In the genomic region with DNA sequence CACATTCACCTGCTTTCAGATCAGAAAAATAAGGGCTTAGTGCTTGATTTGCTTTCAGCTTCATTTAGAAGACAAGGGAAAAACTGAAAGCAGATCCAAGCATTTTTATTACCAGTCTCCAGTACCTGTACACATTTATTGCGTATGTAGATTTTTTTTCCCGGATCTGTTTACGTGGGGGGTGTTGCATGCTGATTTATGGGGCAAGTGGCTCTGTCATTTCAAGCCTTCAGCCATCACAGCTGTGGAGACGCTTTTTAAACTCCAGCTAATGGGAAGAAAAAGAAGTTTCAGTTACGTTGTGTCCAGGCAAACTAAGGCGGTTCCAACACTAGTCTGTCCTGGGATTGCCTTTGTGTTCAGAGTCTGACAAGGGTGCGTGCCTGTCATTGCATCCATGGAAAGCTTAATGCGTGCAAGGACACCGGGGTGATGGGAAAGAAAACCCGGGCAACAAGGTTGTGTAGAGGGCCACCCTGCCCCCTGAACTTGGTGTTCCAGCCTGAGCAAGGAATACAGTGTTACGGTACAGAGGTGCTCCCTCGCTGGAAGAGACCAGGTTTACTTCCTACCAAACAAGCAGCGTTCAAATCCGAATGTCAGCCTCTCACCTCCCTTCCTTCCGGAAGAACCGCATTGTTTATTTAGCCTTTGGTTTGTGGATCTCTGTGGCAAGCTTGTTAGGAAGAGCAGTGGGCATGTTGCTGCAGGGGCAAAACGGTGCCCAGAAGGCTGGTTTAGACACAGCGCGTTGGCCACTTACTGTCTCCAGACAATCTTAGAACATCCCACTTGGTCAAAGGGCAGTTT, we compare ENCODE assay signal across 28 cellular contexts.
DNase-seq lines count a peak whose midpoint lies in the region; TF ChIP-seq lines count a peak whose summit lies in the region.
"Had no signal": no experiment of that assay in that cellular context is flagged by ENCODE, and none has a peak within 500 bp of the region (broad histone marks: within the 10 kb centered on the region; RNA-seq: fewer than 3 reads in every experiment).

No MANE protein-coding gene starts in this region.

- H3K9me3 Mint-ChIP-seq in nephron = peaks cover 5% of the 10 kb centered on the region
- H3K9me3 Mint-ChIP-seq: activated naive CD8-positive, alpha-beta T cell treated with anti-CD3 and anti-CD28 coated beads, Interleukin-2, amount 50 U/mL, for 24 hours; dendritic cell treated with granulocyte-macrophage colony-stimulating factor and Interleukin-4, amounts not matched to agents 40 ng/mL and 50 ng/mL, for 4 days; natural killer cell treated with Interleukin-12 subunit alpha and Interleukin-12 subunit beta and Interleukin-15 and Interleukin-18, amount 100 ng/mL, for 72 hours had no signal

- intact Hi-C loops in transverse colon (cut with DNase I; ENCODE audit: low total_unique reads) = no loop called here

- H3K27ac Mint-ChIP-seq in nephron = peak overlapping the region in 2 of 3 experiments; percentile 17 to 23
- H3K27ac Mint-ChIP-seq: activated naive CD8-positive, alpha-beta T cell treated with anti-CD3 and anti-CD28 coated beads, Interleukin-2, amount 50 U/mL, for 24 hours; dendritic cell treated with granulocyte-macrophage colony-stimulating factor and Interleukin-4, amounts not matched to agents 40 ng/mL and 50 ng/mL, for 4 days; natural killer cell treated with Interleukin-12 subunit alpha and Interleukin-12 subunit beta and Interleukin-15 and Interleukin-18, amount 100 ng/mL, for 72 hours had no signal

- no peak overlapping the region for H3K27ac ChIP-seq in duodenal mucosa (ENCODE audit: low read depth, low read length)
- H3K27ac ChIP-seq in transverse colon = peak overlapping the region; percentile 53 to 87 (median 73)
- H3K27ac ChIP-seq: BLaER1, esophagus muscularis mucosa, heart right ventricle, lower lobe of right lung, parathyroid adenoma, RWPE1, thyroid gland had no signal

- in situ Hi-C loops in transverse colon (cut with MboI; ENCODE audit: low pct_ligation_motif_present in 1 of 4, low pct_unique_long_range_greater_than_20kb in 1 of 4, low sequenced_read_pairs in 3 of 4) = no loop called here

- H3K36me3 Mint-ChIP-seq in nephron (ENCODE audit: low read depth) = no peaks in the 10 kb centered on the region
- H3K36me3 Mint-ChIP-seq: natural killer cell treated with Interleukin-12 subunit alpha and Interleukin-12 subunit beta and Interleukin-15 and Interleukin-18, amount 100 ng/mL, for 72 hours had no signal

- TF ChIP-seq EP300 in transverse colon (IDR thresholded peaks at IDR 0.05; ENCODE audit: low read depth) = no peak

- no peaks in the 10 kb centered on the region for H3K9me3 ChIP-seq in duodenal mucosa (ENCODE audit: control insufficient read depth in 1 of 2, low read length in 2 of 2)
- H3K9me3 ChIP-seq in transverse colon = no peaks in the 10 kb centered on the region
- H3K9me3 ChIP-seq: BLaER1, esophagus muscularis mucosa, lower lobe of right lung, thyroid gland had no signal

- peak overlapping the region; percentile 1 to 51 for H3K9ac ChIP-seq in duodenal mucosa (ENCODE audit: low read depth in 1 of 2, low read length in 2 of 2)
- H3K9ac ChIP-seq: BLaER1, parathyroid adenoma had no signal

- WGBS in transverse colon (ENCODE audit: low coverage in 1 of 2), 2 donors = 44 to 47% methylated on average over 14 to 19 of the region's 19 CpGs

- H3K4me3 Mint-ChIP-seq in nephron = no peak overlapping the region
- H3K4me3 Mint-ChIP-seq: activated naive CD8-positive, alpha-beta T cell treated with anti-CD3 and anti-CD28 coated beads, Interleukin-2, amount 50 U/mL, for 24 hours; dendritic cell treated with granulocyte-macrophage colony-stimulating factor and Interleukin-4, amounts not matched to agents 40 ng/mL and 50 ng/mL, for 4 days; natural killer cell treated with Interleukin-12 subunit alpha and Interleukin-12 subunit beta and Interleukin-15 and Interleukin-18, amount 100 ng/mL, for 72 hours had no signal

- peaks cover 17% of the 10 kb centered on the region for H3K4me1 Mint-ChIP-seq in nephron
- H3K4me1 Mint-ChIP-seq: activated naive CD8-positive, alpha-beta T cell treated with anti-CD3 and anti-CD28 coated beads, Interleukin-2, amount 50 U/mL, for 24 hours had no signal

- peaks cover 31% of the 10 kb centered on the region for H3K27me3 Mint-ChIP-seq in nephron (ENCODE audit: low read depth)
- H3K27me3 Mint-ChIP-seq: activated naive CD8-positive, alpha-beta T cell treated with anti-CD3 and anti-CD28 coated beads, Interleukin-2, amount 50 U/mL, for 24 hours; dendritic cell treated with granulocyte-macrophage colony-stimulating factor and Interleukin-4, amounts not matched to agents 40 ng/mL and 50 ng/mL, for 4 days; natural killer cell treated with Interleukin-12 subunit alpha and Interleukin-12 subunit beta and Interleukin-15 and Interleukin-18, amount 100 ng/mL, for 72 hours had no signal

- H3K4me3 ChIP-seq in duodenal mucosa (ENCODE audit: low read depth in 1 of 2, low read length in 2 of 2) (peak overlapping the region; percentile 49 to 71), transverse colon (peak overlapping the region in 3 of 4 donors; percentile 7 to 27 (median 26))
- H3K4me3 ChIP-seq: BLaER1, esophagus muscularis mucosa, GM12878, heart right ventricle, lower lobe of right lung, thyroid gland had no signal

- TF ChIP-seq CTCF in nephron (IDR thresholded peaks at IDR 0.05; ENCODE audit: unreplicated experiment in 3 of 3) (no peak), transverse colon (IDR thresholded peaks at IDR 0.05) (no peak)

- H3K4me1 ChIP-seq in duodenal mucosa (ENCODE audit: control insufficient read depth in 1 of 2, insufficient read depth in 2 of 2, low read length in 2 of 2) = peaks cover 0 to 15% of the 10 kb centered on the region in 2 donors
- H3K4me1 ChIP-seq in transverse colon = peaks cover 0 to 6% (median 0%) of the 10 kb centered on the region in 4 donors
- H3K4me1 ChIP-seq: BLaER1, esophagus muscularis mucosa, heart right ventricle, lower lobe of right lung, parathyroid adenoma, thyroid gland had no signal

- H3K36me3 ChIP-seq in duodenal mucosa (ENCODE audit: control insufficient read depth in 1 of 2, insufficient read depth in 2 of 2, low read length in 2 of 2) (no peaks in the 10 kb centered on the region), transverse colon (no peaks in the 10 kb centered on the region)
- H3K36me3 ChIP-seq: BLaER1, esophagus muscularis mucosa, heart right ventricle, lower lobe of right lung, thyroid gland had no signal

- TF ChIP-seq POLR2A in transverse colon (IDR thresholded peaks at IDR 0.05) = peak; percentile 27

- no peaks in the 10 kb centered on the region for H3K27me3 ChIP-seq in duodenal mucosa (ENCODE audit: control insufficient read depth in 1 of 2, insufficient read depth in 2 of 2, low read length in 2 of 2)
- no peaks in the 10 kb centered on the region for H3K27me3 ChIP-seq in transverse colon
- H3K27me3 ChIP-seq: BLaER1, esophagus muscularis mucosa, thyroid gland had no signal

- peak; percentile 24 to 28 for DNase-seq in NCI-H526 (lab: John Stamatoyannopoulos, UW)
- DNase-seq in transverse colon = peak; percentile 18
- no peak for DNase-seq in NCI-H82 (lab: John Stamatoyannopoulos, UW)
- no peak for DNase-seq in cortex of kidney (lab: John Stamatoyannopoulos, UW)
- no peak for DNase-seq in foreskin melanocyte
- DNase-seq: activated CD4-positive, alpha-beta T cell treated with anti-CD3 and anti-CD28 coated beads, Interleukin-2, amount 50 U/mL, for 48 hours; activated gamma-delta T cell treated with Interleukin-2 at 50 U/mL for 16 hours; activated naive CD8-positive, alpha-beta T cell treated with anti-CD3 and anti-CD28 coated beads, Interleukin-2, amount 50 U/mL, for 24 hours; activated T-cell treated with anti-CD3 and anti-CD28 coated beads, Interleukin-2, amount 50 U/mL, for 48 hours; caudate nucleus; DMS153; foreskin fibroblast; heart right ventricle; kidney glomerular epithelial cell; lower lobe of right lung; NCI-H1417 treated with DMSO at 0.1 percent for 48 hours; NCI-H2029 treated with DMSO at 0.1 percent for 48 hours; stimulated activated CD4-positive, alpha-beta T cell treated with anti-CD3 and anti-CD28 coated beads, Interleukin-4, amount 100 ng/mL, for 1 hour; thyroid gland had no signal

Comparison
In these comparisons a context has a peak if more than half of its experiments do, and no peak if none do; other contexts are left out.
1. DNase-seq: peak in NCI-H526 (2 of 2) and transverse colon (single experiment); none in NCI-H82 (single experiment), cortex of kidney (single experiment) and foreskin melanocyte (single experiment).